ENCODE assay signal across 11 cellular contexts in genomic region chr2:45962522-45962921, GRCh38.
A peak's percentile ranks its signal among the peaks of the same experiment; 100 is the strongest.
DNase-seq lines count a peak whose midpoint lies in the region; ATAC-seq, FAIRE-seq and TF ChIP-seq lines count a peak whose summit lies in the region.
"Had no signal": no experiment of that assay in that cellular context is flagged by ENCODE, and none has a peak within 500 bp of the region (broad histone marks: within the 10 kb centered on the region; RNA-seq: fewer than 3 reads in every experiment).

No MANE protein-coding gene starts in this region.

- WGBS in heart right ventricle, 2 donors = 8% methylated on average over 5 of the region's 5 CpGs
- WGBS in small intestine, 3 donors = 23 to 33% (median 30%) methylated on average over 5 of the region's 5 CpGs

- peak; percentile 68 for DNase-seq in GM03348 (ENCODE audit: low spot score)
- DNase-seq in heart right ventricle = peak; percentile 76 to 78
- DNase-seq in skeletal muscle cell (ENCODE audit: low read depth) = peak; percentile 75
- no peak for DNase-seq in activated naive CD4-positive, alpha-beta T cell (lab: John Stamatoyannopoulos, UW)
- no peak for DNase-seq in WERI-Rb-1
- no peak for DNase-seq in small intestine

- H3K4me1 ChIP-seq in heart right ventricle = peaks cover 6 to 58% (median 47%) of the 10 kb centered on the region in 9 donors
- H3K4me1 ChIP-seq in small intestine (ENCODE audit: control insufficient read depth in 2 of 2, insufficient read depth in 1 of 2, low read depth in 1 of 2, low read length in 1 of 2) = peaks cover 13 to 18% of the 10 kb centered on the region in 2 donors

- intact Hi-C loops in heart right ventricle (cut with DNase I) = no loop called here

- H3K27me3 ChIP-seq in heart right ventricle = no peaks in the 10 kb centered on the region
- H3K27me3 ChIP-seq in WERI-Rb-1 (ENCODE audit: insufficient read depth, low read depth, severe bottlenecking) = no peaks in the 10 kb centered on the region
- H3K27me3 ChIP-seq in small intestine (ENCODE audit: control insufficient read depth in 2 of 2, insufficient read depth in 2 of 2, low read length in 2 of 2) = no peaks in the 10 kb centered on the region

- H3K4me3 ChIP-seq in heart right ventricle (no peak overlapping the region), skeletal muscle cell (ENCODE audit: low read depth, low read length) (no peak overlapping the region), WERI-Rb-1 (ENCODE audit: low read depth, low read length) (no peak overlapping the region), small intestine (ENCODE audit: low read depth in 1 of 2, low read length in 2 of 2) (no peak overlapping the region)
- H3K4me3 ChIP-seq: GM12878, SK-N-MC had no signal

- no peak for FAIRE-seq in small intestine (lab: Jason Lieb, UNC)
- FAIRE-seq: GM12878 had no signal

- H3K9me3 ChIP-seq in heart right ventricle (no peaks in the 10 kb centered on the region), WERI-Rb-1 (ENCODE audit: severe bottlenecking) (no peaks in the 10 kb centered on the region), small intestine (ENCODE audit: control insufficient read depth, low read depth) (no peaks in the 10 kb centered on the region)

- H3K36me3 ChIP-seq in heart right ventricle (no peaks in the 10 kb centered on the region), WERI-Rb-1 (no peaks in the 10 kb centered on the region), small intestine (ENCODE audit: control insufficient read depth in 2 of 2, insufficient read depth in 2 of 2, low read length in 2 of 2) (no peaks in the 10 kb centered on the region)

- peak; percentile 32 to 81 (median 78) for ATAC-seq in heart right ventricle
- ATAC-seq in HG03039 (IDR thresholded peaks at IDR 0.05; ENCODE audit: unreplicated experiment) = no peak
- ATAC-seq: GM12878; natural killer cell treated with Interleukin-12 subunit alpha and Interleukin-12 subunit beta and Interleukin-15 and Interleukin-18, amount 100 ng/mL, for 72 hours had no signal

- peak overlapping the region; percentile 39 for H3K27ac ChIP-seq in VCaP
- H3K27ac ChIP-seq in heart right ventricle = peak overlapping the region in 7 of 10 donors; percentile 23 to 59 (median 30)
- no peak overlapping the region for H3K27ac ChIP-seq in WERI-Rb-1
- H3K27ac ChIP-seq in small intestine (ENCODE audit: low read depth in 1 of 2, low read length in 1 of 2) = no peak overlapping the region
- H3K27ac ChIP-seq: SK-N-MC had no signal

- no peak for TF ChIP-seq CTCF in VCaP (conservative IDR thresholded peaks at IDR 0.05)
- no peak for TF ChIP-seq CTCF in heart right ventricle (IDR thresholded peaks at IDR 0.05)
- TF ChIP-seq CTCF in WERI-Rb-1 (IDR thresholded peaks at IDR 0.05; ENCODE audit: low read depth, low read length) = no peak

Comparison
In these comparisons a context has a peak if more than half of its experiments do, and no peak if none do; other contexts are left out.
1. DNase-seq: peak in GM03348 (single experiment), heart right ventricle (2 of 2) and skeletal muscle cell (single experiment); none in activated naive CD4-positive, alpha-beta T cell (0 of 4), WERI-Rb-1 (single experiment) and small intestine (single experiment).
2. H3K27ac ChIP-seq: peak in VCaP (single experiment) and heart right ventricle (7 of 10); none in WERI-Rb-1 (single experiment) and small intestine (0 of 2).